9 cellular contexts compared by ENCODE assay signal in genomic region chr2:28408764-28409599, GRCh38. TPM values are rescaled to one million over a fixed set of nuclear protein-coding genes. Genes with fewer than 3 reads are reported as not detected.
DNase-seq lines count a peak whose midpoint lies in the region; ATAC-seq and TF ChIP-seq lines count a peak whose summit lies in the region.
"Had no signal": no experiment of that assay in that cellular context is flagged by ENCODE, and none has a peak within 500 bp of the region (broad histone marks: within the 10 kb centered on the region; RNA-seq: fewer than 3 reads in every experiment).

No MANE protein-coding gene starts in this region.

- H3K27me3 ChIP-seq in BLaER1 (no peaks in the 10 kb centered on the region), neutrophil (no peaks in the 10 kb centered on the region)
- H3K27me3 ChIP-seq: body of pancreas had no signal

- H3K27ac Mint-ChIP-seq in T-helper 17 cell, result peak overlapping the region; percentile 99

- H3K4me1 ChIP-seq in BLaER1 (peaks cover 58% of the 10 kb centered on the region), neutrophil (ENCODE audit: control insufficient read depth in 1 of 2, insufficient read depth in 1 of 2, low read depth in 1 of 2, low read length in 1 of 2) (peaks cover 41 to 66% of the 10 kb centered on the region in 2 experiments)
- H3K4me1 ChIP-seq: body of pancreas had no signal

- H3K4me1 Mint-ChIP-seq in T-helper 17 cell, result peaks cover 49% of the 10 kb centered on the region

- no peaks in the 10 kb centered on the region for H3K27me3 Mint-ChIP-seq in T-helper 17 cell

- peak overlapping the region; percentile 65 for H3K27ac ChIP-seq in BLaER1
- H3K27ac ChIP-seq in neutrophil, result peak overlapping the region; percentile 90

- H3K4me2 ChIP-seq in BLaER1, result peak overlapping the region; percentile 88

- ATAC-seq in T-helper 17 cell, result peak; percentile 71
- ATAC-seq: body of pancreas had no signal

- H3K36me3 Mint-ChIP-seq in T-helper 17 cell (ENCODE audit: low read depth), result peaks cover 3% of the 10 kb centered on the region

- in situ Hi-C loops in astrocyte of the spinal cord (cut with HindIII; ENCODE audit: low sequenced_read_pairs), result no loop called here

- TF ChIP-seq CTCF in astrocyte of the spinal cord (IDR thresholded peaks at IDR 0.05; ENCODE audit: low read depth, low read length), result no peak
- TF ChIP-seq CTCF in neutrophil (IDR thresholded peaks at IDR 0.05), result no peak

- H3K9me3 ChIP-seq in BLaER1 (no peaks in the 10 kb centered on the region), T-helper 17 cell (ENCODE audit: control insufficient read depth, low read length, poor library complexity, severe bottlenecking) (no peaks in the 10 kb centered on the region), neutrophil (no peaks in the 10 kb centered on the region)
- H3K9me3 ChIP-seq: body of pancreas had no signal

- peak overlapping the region; percentile 69 for H3K4me3 Mint-ChIP-seq in T-helper 17 cell

- H4K20me1 ChIP-seq in BLaER1, result peaks cover 2% of the 10 kb centered on the region; the same call in 1 of the 2 replicates

- DNase-seq in T-helper 17 cell, result peak; percentile 50 to 64 (median 51)
- DNase-seq in astrocyte of the spinal cord (ENCODE audit: low read depth, low spot score), result peak; percentile 96
- DNase-seq in amniotic stem cell (lab: John Stamatoyannopoulos, UW), result no peak
- no peak for DNase-seq in hepatic stellate cell (ENCODE audit: low spot score)
- no peak for DNase-seq in hypothalamus (lab: John Stamatoyannopoulos, UW)
- no peak for DNase-seq in NCI-H1092 (lab: John Stamatoyannopoulos, UW)

- H3K4me3 ChIP-seq in BLaER1 (no peak overlapping the region), astrocyte of the spinal cord (ENCODE audit: low read depth, low read length) (no peak overlapping the region), neutrophil (ENCODE audit: low read depth in 1 of 2, low read length in 1 of 2) (no peak overlapping the region)
- H3K4me3 ChIP-seq: body of pancreas had no signal

- no peak overlapping the region for H3K9ac ChIP-seq in BLaER1

- H3K36me3 ChIP-seq in BLaER1, result peaks cover 88% of the 10 kb centered on the region
- peaks cover 100% of the 10 kb centered on the region for H3K36me3 ChIP-seq in neutrophil

RNA-seq across cellular contexts. Expression of gene FOSL2, which starts 16.3 kb away (rescaled TPM):
- 100 to 1,000 TPM; 114 to 153 TPM for total RNA-seq in T-helper 17 cell

Comparison
In these comparisons a context has a peak if more than half of its experiments do, and no peak if none do; other contexts are left out.
1. DNase-seq: peak in T-helper 17 cell (3 of 3) and astrocyte of the spinal cord (single experiment); none in amniotic stem cell (single experiment), hepatic stellate cell (single experiment), hypothalamus (0 of 51) and NCI-H1092 (single experiment).